ENCODE assay signal across 8 cellular contexts in the genomic region with DNA sequence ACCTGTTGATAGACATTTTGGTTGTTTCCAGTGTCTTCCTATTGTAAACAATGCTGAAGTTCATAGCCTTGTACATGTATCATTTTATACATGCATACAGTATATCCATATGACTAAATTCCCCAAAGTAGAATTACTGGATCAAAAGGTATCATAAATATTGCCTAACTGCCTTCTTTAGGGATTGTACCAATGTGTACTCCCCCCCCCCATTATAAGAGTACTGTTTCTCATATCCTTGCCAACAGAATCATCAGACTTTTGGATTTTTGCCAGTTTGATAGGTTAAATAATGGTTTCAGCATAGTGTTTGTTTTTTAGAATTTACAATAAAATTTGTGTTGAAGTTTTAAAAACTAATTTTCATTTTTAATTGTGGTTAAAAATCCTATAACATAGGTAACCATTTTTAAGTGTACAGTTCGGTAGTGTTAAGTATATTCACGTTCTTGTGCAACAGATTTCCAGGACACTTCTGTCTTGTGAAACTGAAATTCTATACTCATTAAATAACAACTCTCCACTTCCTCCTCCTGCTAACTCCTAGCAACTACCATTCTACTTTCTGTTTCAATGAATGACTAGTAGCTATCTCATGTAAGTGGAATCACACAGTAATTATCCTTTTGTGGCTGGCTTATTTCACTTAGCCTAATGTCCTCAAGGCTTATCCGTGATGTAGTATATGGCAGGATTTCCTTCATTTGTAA. TPM values are rescaled to one million over a fixed set of nuclear protein-coding genes. Genes with fewer than 3 reads are reported as not detected.
DNase-seq lines count a peak whose midpoint lies in the region; ATAC-seq lines count a peak whose summit lies in the region.

No MANE protein-coding gene starts in this region.

- in situ Hi-C loops in ACHN (cut with HindIII; ENCODE audit: low pct_ligation_motif_present, low pct_unique_long_range_greater_than_20kb, low sequenced_read_pairs) = no loop called here

- peak; percentile 55 for DNase-seq in ACHN
- peak; percentile 93 for DNase-seq in NCI-H2029 (lab: John Stamatoyannopoulos, UW)
- DNase-seq in amniotic epithelial cell (ENCODE audit: low read depth) = peak; percentile 89
- peak; percentile 41 for DNase-seq in myocyte (ENCODE audit: low read depth)
- no peak for DNase-seq in stimulated activated CD8-positive, alpha-beta memory T cell treated with anti-CD3 and anti-CD28 coated beads, Interleukin-4, amount 100 ng/mL, for 48 hours
- no peak for DNase-seq in C1 segment of cervical spinal cord (lab: John Stamatoyannopoulos, UW)

- ATAC-seq in GM18858 (IDR thresholded peaks at IDR 0.05; ENCODE audit: unreplicated experiment) (peak; percentile 100), HG02973 (IDR thresholded peaks at IDR 0.05; ENCODE audit: unreplicated experiment) (peak; percentile 99)

RNA-seq across cellular contexts. Expression of gene MAP3K13, which starts 30.8 kb away (rescaled TPM):
- 9.4 and 12.1 TPM in 2 replicates for total RNA-seq in myocyte
- polyA plus RNA-seq in myocyte (2012) = 10.7 TPM

Comparison
In these comparisons a context has a peak if more than half of its experiments do, and no peak if none do; other contexts are left out.
1. DNase-seq: peak in ACHN (single experiment), NCI-H2029 (single experiment), amniotic epithelial cell (single experiment) and myocyte (single experiment); none in stimulated activated CD8-positive, alpha-beta memory T cell treated with anti-CD3 and anti-CD28 coated beads, Interleukin-4, amount 100 ng/mL, for 48 hours (single experiment) and C1 segment of cervical spinal cord (0 of 14).